Comparison of ENCODE assay signal across 27 cellular contexts in the genomic region with DNA sequence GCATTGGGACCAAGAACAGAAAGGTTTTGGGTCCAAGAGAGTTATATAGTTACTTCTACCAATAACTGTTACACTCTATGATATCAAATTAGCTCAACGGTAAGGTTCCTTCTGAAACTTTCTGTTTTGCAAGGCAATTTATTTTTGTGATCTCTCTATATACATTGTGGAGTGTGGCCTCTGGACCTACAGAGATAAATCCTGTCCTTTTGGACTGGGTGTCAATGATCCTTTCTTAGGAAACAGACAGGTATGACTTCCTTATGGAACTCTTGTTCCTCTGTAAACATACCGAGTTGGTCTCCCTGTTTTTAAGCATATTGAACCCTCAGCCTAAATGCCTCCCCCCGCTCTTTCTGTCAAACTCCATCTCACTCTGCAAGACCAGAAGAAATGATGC.
"Had no signal": no experiment of that assay in that cellular context is flagged by ENCODE, and none has a peak within 500 bp of the region (broad histone marks: within the 10 kb centered on the region; RNA-seq: fewer than 3 reads in every experiment).

No MANE protein-coding gene starts in this region.

- H3K36me3 ChIP-seq: stomach, suprapubic skin, thoracic aorta, thyroid gland, tibial artery, tibial nerve, transverse colon, upper lobe of left lung, upper lobe of right lung, uterus, vagina had no signal

- DNase-seq: stimulated activated CD4-positive, alpha-beta T cell treated with anti-CD3 and anti-CD28 coated beads, Interleukin-2, amount 100 ng/mL, for 48 hours; stimulated activated CD4-positive, alpha-beta T cell treated with anti-CD3 and anti-CD28 coated beads, Interleukin-4, amount 100 ng/mL, for 1 hour; stimulated activated CD4-positive, alpha-beta T cell treated with anti-CD3 and anti-CD28 coated beads, Interleukin-4, amount 100 ng/mL, for 24 hours; stimulated activated CD4-positive, alpha-beta T cell treated with anti-CD3 and anti-CD28 coated beads, Interleukin-4, amount 100 ng/mL, for 4 hours; stimulated activated CD8-positive, alpha-beta memory T cell treated with anti-CD3 and anti-CD28 coated beads, Interleukin-4, amount 100 ng/mL, for 48 hours; stimulated activated naive B cell treated with anti-CD40 and anti-IgM and Interleukin-4, amounts not matched to agents 10 μg/mL and 1 μg/mL and 100 μg/mL, for 72 hours; stimulated activated naive CD4-positive, alpha-beta T cell; stimulated activated naive CD4-positive, alpha-beta T cell treated with Interleukin-2 at 50 U/mL for 16 hours; stimulated activated naive CD8-positive, alpha-beta T cell treated with anti-CD3 and anti-CD28 coated beads, Interleukin-15, amount 100 ng/mL, for 72 hours; stimulated activated naive CD8-positive, alpha-beta T cell treated with anti-CD3 and anti-CD28 coated beads, Interleukin-15, Interleukin-2, amounts not matched to agents 100 U/mL and 50 U/mL, for 24 hours; stomach; substantia nigra; testis; thyroid gland; tibial artery; transverse colon; trophoblast cell; upper lobe of left lung; upper lobe of right lung; uterus had no signal

- ATAC-seq: stimulated activated effector memory CD8-positive, alpha-beta T cell treated with anti-CD3 and anti-CD28 coated beads, Interleukin-12 subunit alpha, Interleukin-12 subunit beta, amount 100 ng/mL, for 72 hours; stimulated activated memory B cell treated with anti-CD40 and anti-IgM and Interleukin-4, amounts not matched to agents 10 μg/mL and 1 μg/mL and 100 μg/mL, for 72 hours; stimulated activated naive B cell treated with anti-CD40 and anti-IgM and Interleukin-4, amounts not matched to agents 10 μg/mL and 1 μg/mL and 100 μg/mL, for 72 hours; stimulated activated naive CD8-positive, alpha-beta T cell treated with anti-CD3 and anti-CD28 coated beads, Interleukin-15, amount 100 ng/mL, for 72 hours; stimulated activated naive CD8-positive, alpha-beta T cell treated with anti-CD3 and anti-CD28 coated beads, Interleukin-15, Interleukin-2, amounts not matched to agents 100 U/mL and 50 U/mL, for 24 hours; upper lobe of right lung had no signal

- H3K9me3 ChIP-seq: suprapubic skin, testis, thoracic aorta, thyroid gland, transverse colon, uterus, vagina had no signal

- FAIRE-seq: urothelium cell line had no signal

- H3K27ac ChIP-seq: stomach, suprapubic skin, testis, thoracic aorta, thyroid gland, tibial artery, tibial nerve, transverse colon, upper lobe of left lung, upper lobe of right lung, uterus, vagina had no signal

- H3K4me1 ChIP-seq: stomach, suprapubic skin, testis, thyroid gland, tibial artery, tibial nerve, transverse colon, upper lobe of left lung, upper lobe of right lung, uterus, vagina had no signal

- H3K27me3 ChIP-seq: stomach, suprapubic skin, testis, thyroid gland, tibial artery, tibial nerve, transverse colon, upper lobe of left lung, upper lobe of right lung, uterus, vagina had no signal

- H3K4me3 ChIP-seq: stomach, suprapubic skin, testis, thoracic aorta, thyroid gland, tibial artery, tibial nerve, transverse colon, upper lobe of left lung, upper lobe of right lung, uterus, vagina had no signal
